In genomic region chr10:88027570-88027969, GRCh38 we compare ENCODE assay signal across 11 cellular contexts.
DNase-seq lines count a peak whose midpoint lies in the region; ATAC-seq and TF ChIP-seq lines count a peak whose summit lies in the region.
"Had no signal": no experiment of that assay in that cellular context is flagged by ENCODE, and none has a peak within 500 bp of the region (broad histone marks: within the 10 kb centered on the region; RNA-seq: fewer than 3 reads in every experiment).

No MANE protein-coding gene starts in this region.

- no peak overlapping the region for H3K4me3 Mint-ChIP-seq in natural killer cell
- H3K4me3 Mint-ChIP-seq: endodermal cell had no signal

- peaks cover 33% of the 10 kb centered on the region for H3K4me1 ChIP-seq in DND-41 (ENCODE audit: insufficient read depth, low read length)

- no peak for TF ChIP-seq CTCF in DND-41 (IDR thresholded peaks at IDR 0.05; ENCODE audit: borderline replicate concordance, extremely low read depth, low read length, poor library complexity, severe bottlenecking)
- TF ChIP-seq CTCF in SU-DHL-6 (IDR thresholded peaks at IDR 0.05; ENCODE audit: insufficient read depth, low read length, poor library complexity, severe bottlenecking) = no peak
- TF ChIP-seq CTCF in natural killer cell (IDR thresholded peaks at IDR 0.05) = no peak

- H4K20me1 ChIP-seq in DND-41 (ENCODE audit: insufficient read depth, low read length) = no peaks in the 10 kb centered on the region
- no peaks in the 10 kb centered on the region for H4K20me1 ChIP-seq in SU-DHL-6 (ENCODE audit: low read depth, low read length)

- H3K27ac ChIP-seq in DND-41 (ENCODE audit: low read length) = peak overlapping the region; percentile 90
- H3K27ac ChIP-seq in SU-DHL-6 (ENCODE audit: low read depth, low read length) = peak overlapping the region; percentile 63

- H3K4me2 ChIP-seq in DND-41 (ENCODE audit: insufficient read depth, low read length) (peak overlapping the region; percentile 18; the same call in 1 of the 2 replicates), SU-DHL-6 (ENCODE audit: low read depth, low read length, poor library complexity, severe bottlenecking) (peak overlapping the region; percentile 49)

- no peaks in the 10 kb centered on the region for H3K9me3 ChIP-seq in DND-41 (ENCODE audit: insufficient read depth, low read length, severe bottlenecking)
- no peaks in the 10 kb centered on the region for H3K9me3 ChIP-seq in SU-DHL-6 (ENCODE audit: insufficient read depth, low read length)

- no peak for DNase-seq in DND-41
- DNase-seq in natural killer cell = no peak
- DNase-seq in NCI-H2081 (lab: John Stamatoyannopoulos, UW) = no peak
- no peak for DNase-seq in stimulated activated naive CD4-positive, alpha-beta T cell (lab: John Stamatoyannopoulos, UW)
- no peak for DNase-seq in NCI-H774 (lab: John Stamatoyannopoulos, UW)
- no peak for DNase-seq in GM19238 (ENCODE audit: insufficient read length, low spot score)
- DNase-seq: activated CD4-positive, CD25-positive, alpha-beta regulatory T cell treated with anti-CD3 and anti-CD28 coated beads, Interleukin-2, amount 50 U/mL, for 72 hours; endodermal cell; NK-92 treated with Interleukin-12 subunit alpha and Interleukin-12 subunit beta, amount 100 ng/mL, for 24 hours had no signal

- H3F3A ChIP-seq in SU-DHL-6 (ENCODE audit: insufficient read depth) = no peaks in the 10 kb centered on the region; the same call in 1 of the 2 replicates

- H3K27me3 Mint-ChIP-seq in natural killer cell (ENCODE audit: low read depth in 2 of 2) = no peaks in the 10 kb centered on the region

- H3K9ac ChIP-seq in DND-41 (ENCODE audit: low read depth, low read length) = peak overlapping the region; percentile 43
- H3K9ac ChIP-seq in SU-DHL-6 (ENCODE audit: low read length) = peak overlapping the region; percentile 38

- H2AFZ ChIP-seq in DND-41 (ENCODE audit: low read depth, low read length) (peak overlapping the region; percentile 68), SU-DHL-6 (ENCODE audit: low read depth, low read length, severe bottlenecking) (peak overlapping the region; percentile 86)

- peaks cover 16 to 20% of the 10 kb centered on the region in 2 donors for H3K4me1 Mint-ChIP-seq in natural killer cell
- H3K4me1 Mint-ChIP-seq: endodermal cell had no signal

- H3K36me3 ChIP-seq in DND-41 (ENCODE audit: insufficient read depth, low read length) (no peaks in the 10 kb centered on the region), SU-DHL-6 (ENCODE audit: low read length) (no peaks in the 10 kb centered on the region)

- H3K4me3 ChIP-seq in DND-41 (ENCODE audit: low read depth in 1 of 2, low read length in 2 of 2) (no peak overlapping the region), SU-DHL-6 (ENCODE audit: insufficient read depth, low read length, poor library complexity, severe bottlenecking) (no peak overlapping the region)

- H3K9me3 Mint-ChIP-seq in natural killer cell = no peaks in the 10 kb centered on the region
- H3K9me3 Mint-ChIP-seq: endodermal cell had no signal

- ATAC-seq in DND-41 (ENCODE audit: insufficient read depth, low read depth) (no peak), HG02759 (IDR thresholded peaks at IDR 0.05; ENCODE audit: unreplicated experiment) (peak; percentile 67), natural killer cell (peak in 1 of 3 donors; percentile 62)

- intact Hi-C loops in natural killer cell (cut with micrococcal nuclease) = no loop called here

- no peaks in the 10 kb centered on the region for H3K79me2 ChIP-seq in DND-41 (ENCODE audit: insufficient read depth, low read length)
- H3K79me2 ChIP-seq in SU-DHL-6 (ENCODE audit: insufficient read depth, low read length) = no peaks in the 10 kb centered on the region

- H3K9me2 ChIP-seq in SU-DHL-6 (replicated peaks; ENCODE audit: insufficient read depth, low read length) = no peaks in the 10 kb centered on the region

- peak overlapping the region; percentile 19 to 63 for H3K27ac Mint-ChIP-seq in natural killer cell
- H3K27ac Mint-ChIP-seq: endodermal cell had no signal

- H3K27me3 ChIP-seq in DND-41 (ENCODE audit: insufficient read depth, low read length, poor library complexity) = no peaks in the 10 kb centered on the region
- H3K27me3 ChIP-seq in SU-DHL-6 (ENCODE audit: low read length) = no peaks in the 10 kb centered on the region

- no peaks in the 10 kb centered on the region for H3K36me3 Mint-ChIP-seq in natural killer cell
